20 cellular contexts compared by ENCODE assay signal in genomic region chr9:89622933-89623861, GRCh38. TPM values are rescaled to one million over a fixed set of nuclear protein-coding genes. Genes with fewer than 3 reads are reported as not detected.
DNase-seq lines count a peak whose midpoint lies in the region; ATAC-seq and TF ChIP-seq lines count a peak whose summit lies in the region.
"Had no signal": no experiment of that assay in that cellular context is flagged by ENCODE, and none has a peak within 500 bp of the region (broad histone marks: within the 10 kb centered on the region; RNA-seq: fewer than 3 reads in every experiment).

No MANE protein-coding gene starts in this region.

- H3K9me3 ChIP-seq in body of pancreas (no peaks in the 10 kb centered on the region), right atrium auricular region (no peaks in the 10 kb centered on the region), prostate gland (no peaks in the 10 kb centered on the region)
- H3K9me3 ChIP-seq: breast epithelium, mucosa of descending colon had no signal

- TF ChIP-seq CTCF in body of pancreas (IDR thresholded peaks at IDR 0.05) (no peak), right atrium auricular region (IDR thresholded peaks at IDR 0.05) (no peak), prostate gland (IDR thresholded peaks at IDR 0.05) (no peak)

- DNase-seq in COR-L47 (lab: John Stamatoyannopoulos, UW) (peak; percentile 32), body of pancreas (peak; percentile 56 to 78 (median 72)), right atrium auricular region (ENCODE audit: low spot score) (no peak), prostate gland (ENCODE audit: low spot score) (peak; percentile 70), Kasumi-1 (lab: John Stamatoyannopoulos, UW) (no peak), NK-92 (lab: John Stamatoyannopoulos, UW; ENCODE audit: unreplicated experiment) (no peak), SIG-M5 (lab: John Stamatoyannopoulos, UW) (no peak)
- DNase-seq: ACHN; activated CD4-positive, CD25-positive, alpha-beta regulatory T cell; activated CD8-positive, alpha-beta memory T cell treated with anti-CD3 and anti-CD28 coated beads for 24 hours; activated naive CD8-positive, alpha-beta T cell treated with anti-CD3 and anti-CD28 coated beads, Interleukin-2, amount 10 ng/mL, durations not matched to agents 7 days and 5 days; effector CD4-positive, alpha-beta T cell; mucosa of descending colon; NCI-H345; small intestine; T-helper 17 cell had no signal

- H3K27ac ChIP-seq in body of pancreas: peak overlapping the region; percentile 64 to 89 (median 82)
- peak overlapping the region; percentile 68 to 82 for H3K27ac ChIP-seq in right atrium auricular region
- peak overlapping the region; percentile 72 to 76 for H3K27ac ChIP-seq in prostate gland
- H3K27ac ChIP-seq: breast epithelium had no signal

- intact Hi-C loops in body of pancreas (cut with DNase I) (loop anchor here (10.0 kb wide), 1 partner anchor 372 kb away; no protein-coding TSS in a partner anchor), prostate gland (cut with DNase I) (loop anchor here (5.0 kb wide), 3 partner anchors 249 to 379 kb away; no protein-coding TSS in a partner anchor)

- H3K4me3 ChIP-seq in body of pancreas: no peak overlapping the region
- H3K4me3 ChIP-seq in right atrium auricular region: no peak overlapping the region
- no peak overlapping the region for H3K4me3 ChIP-seq in prostate gland
- H3K4me3 ChIP-seq: breast epithelium, mucosa of descending colon had no signal

- H3K4me1 ChIP-seq in body of pancreas (peaks cover 82% of the 10 kb centered on the region), right atrium auricular region (peaks cover 0 to 33% of the 10 kb centered on the region in 2 donors), prostate gland (replicated peaks) (peaks cover 22% of the 10 kb centered on the region)
- H3K4me1 ChIP-seq: breast epithelium had no signal

- H3K27me3 ChIP-seq in body of pancreas (no peaks in the 10 kb centered on the region), right atrium auricular region (no peaks in the 10 kb centered on the region), prostate gland (replicated peaks; ENCODE audit: insufficient read depth) (no peaks in the 10 kb centered on the region)
- H3K27me3 ChIP-seq: breast epithelium had no signal

- ATAC-seq in body of pancreas (peak; percentile 76), GM21515 (IDR thresholded peaks at IDR 0.05; ENCODE audit: unreplicated experiment) (no peak)
- ATAC-seq: HCT116, left colon, T-helper 17 cell had no signal

- 48 to 54% methylated on average over 11 to 20 of the region's 20 CpGs for WGBS in body of pancreas, 2 donors
- 54% methylated on average over 20 of the region's 20 CpGs for WGBS in prostate gland

- TF ChIP-seq POLR2A in body of pancreas (IDR thresholded peaks at IDR 0.05): peak in 2 of 3 donors; percentile 47 to 50
- TF ChIP-seq POLR2A in prostate gland (IDR thresholded peaks at IDR 0.05): no peak

- H3K36me3 ChIP-seq in body of pancreas (replicated peaks in 1 of 2; ENCODE audit: insufficient read depth in 1 of 2, low read depth in 2 of 2): no peaks in the 10 kb centered on the region
- H3K36me3 ChIP-seq in right atrium auricular region: no peaks in the 10 kb centered on the region
- no peaks in the 10 kb centered on the region for H3K36me3 ChIP-seq in prostate gland
- H3K36me3 ChIP-seq: breast epithelium had no signal

RNA-seq across cellular contexts. Expression of gene GADD45G, which starts 18.4 kb away (rescaled TPM):
- total RNA-seq in body of pancreas (10 to 100 TPM; 30.3 to 54.2 TPM), right atrium auricular region (100 to 1,000 TPM in 1 of 2 donors, 10 to 100 TPM in 1; 80.0 to 294 TPM), prostate gland (10 to 100 TPM; 28.4 to 88.5 TPM)

Comparison
In these comparisons a context has a peak if more than half of its experiments do, and no peak if none do; other contexts are left out.
1. DNase-seq: peak in COR-L47 (single experiment), body of pancreas (4 of 4) and prostate gland (single experiment); none in right atrium auricular region (single experiment), Kasumi-1 (0 of 2), NK-92 (single experiment) and SIG-M5 (single experiment).
2. Peak in every context shown above with its lines, with median percentiles within 50 percentile points of each other: H3K27ac ChIP-seq.